22 cellular contexts compared by ENCODE assay signal in the genomic region with DNA sequence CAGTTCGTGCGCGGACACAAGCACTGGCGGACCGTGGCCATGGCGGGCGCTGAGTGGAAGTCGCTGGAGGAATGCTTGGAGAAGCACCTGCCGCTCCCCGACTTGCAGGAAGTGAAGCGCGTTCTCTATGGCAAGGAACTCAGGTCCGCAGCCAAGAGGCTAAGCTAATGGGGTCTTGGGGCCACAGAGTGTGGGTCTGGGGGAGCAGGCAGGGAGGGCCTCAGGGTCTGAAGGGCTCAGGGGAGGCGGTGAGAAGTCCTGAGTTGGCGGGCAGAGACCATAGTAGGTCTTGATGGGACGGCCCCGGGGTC. TPM values are rescaled to one million over a fixed set of nuclear protein-coding genes. Genes with fewer than 3 reads are reported as not detected.
"Had no signal": no experiment of that assay in that cellular context is flagged by ENCODE, and none has a peak within 500 bp of the region (broad histone marks: within the 10 kb centered on the region; RNA-seq: fewer than 3 reads in every experiment).

No MANE protein-coding gene starts in this region.

- H3K9me3 ChIP-seq: pancreas, prostate gland, thoracic aorta, transverse colon had no signal

- H3K4me1 Mint-ChIP-seq: immature natural killer cell; stimulated activated naive B cell treated with anti-CD40 and anti-IgM and Interleukin-4, amounts not matched to agents 10 μg/mL and 1 μg/mL and 100 μg/mL, for 72 hours had no signal

- H3K27me3 Mint-ChIP-seq: effector memory CD8-positive, alpha-beta T cell had no signal

- H3K27ac ChIP-seq: foreskin keratinocyte, neural progenitor cell, pancreas, prostate gland, thoracic aorta, transverse colon had no signal

- H3K9ac ChIP-seq: neural progenitor cell had no signal

- H3K27ac Mint-ChIP-seq: dendritic cell treated with granulocyte-macrophage colony-stimulating factor and Interleukin-4, amounts not matched to agents 40 ng/mL and 50 ng/mL, for 4 days; effector memory CD8-positive, alpha-beta T cell; immature natural killer cell; memory B cell; natural killer cell treated with Interleukin-12 subunit alpha and Interleukin-12 subunit beta and Interleukin-15 and Interleukin-18, amount 100 ng/mL, for 72 hours; neural progenitor cell; stimulated activated naive B cell treated with anti-CD40 and anti-IgM and Interleukin-4, amounts not matched to agents 10 μg/mL and 1 μg/mL and 100 μg/mL, for 72 hours; stimulated activated naive CD8-positive, alpha-beta T cell treated with anti-CD3 and anti-CD28 coated beads, Interleukin-15, amount 100 ng/mL, for 72 hours had no signal

- FAIRE-seq: colon, pancreas had no signal

- H3K36me3 ChIP-seq: neural progenitor cell, pancreas, prostate gland, thoracic aorta, transverse colon had no signal

- H3K9me3 Mint-ChIP-seq: dendritic cell treated with granulocyte-macrophage colony-stimulating factor and Interleukin-4, amounts not matched to agents 40 ng/mL and 50 ng/mL, for 4 days; effector memory CD8-positive, alpha-beta T cell; immature natural killer cell; memory B cell; natural killer cell treated with Interleukin-12 subunit alpha and Interleukin-12 subunit beta and Interleukin-15 and Interleukin-18, amount 100 ng/mL, for 72 hours; stimulated activated naive B cell treated with anti-CD40 and anti-IgM and Interleukin-4, amounts not matched to agents 10 μg/mL and 1 μg/mL and 100 μg/mL, for 72 hours; stimulated activated naive CD8-positive, alpha-beta T cell treated with anti-CD3 and anti-CD28 coated beads, Interleukin-15, amount 100 ng/mL, for 72 hours had no signal

- H3K4me3 Mint-ChIP-seq: dendritic cell treated with granulocyte-macrophage colony-stimulating factor and Interleukin-4, amounts not matched to agents 40 ng/mL and 50 ng/mL, for 4 days; effector memory CD8-positive, alpha-beta T cell; immature natural killer cell; memory B cell; natural killer cell treated with Interleukin-12 subunit alpha and Interleukin-12 subunit beta and Interleukin-15 and Interleukin-18, amount 100 ng/mL, for 72 hours; stimulated activated naive CD8-positive, alpha-beta T cell treated with anti-CD3 and anti-CD28 coated beads, Interleukin-15, amount 100 ng/mL, for 72 hours had no signal

- H3K4me1 ChIP-seq: foreskin keratinocyte, prostate gland had no signal

- H3K36me3 Mint-ChIP-seq: natural killer cell treated with Interleukin-12 subunit alpha and Interleukin-12 subunit beta and Interleukin-15 and Interleukin-18, amount 100 ng/mL, for 72 hours; neural progenitor cell had no signal

- DNase-seq: effector memory CD8-positive, alpha-beta T cell; foreskin keratinocyte; immature natural killer cell; left colon; midbrain; occipital lobe; stimulated activated CD4-positive, alpha-beta T cell treated with anti-CD3 and anti-CD28 coated beads, Interleukin-15, amount 100 ng/mL, for 24 hours; stimulated activated CD4-positive, alpha-beta T cell treated with anti-CD3 and anti-CD28 coated beads, Interleukin-1b, Interleukin-23, amount 100 ng/mL, for 48 hours; stimulated activated CD4-positive, alpha-beta T cell treated with anti-CD3 and anti-CD28 coated beads, Interleukin-4, amount 100 ng/mL, for 4 hours; stimulated activated naive B cell treated with anti-CD40 and anti-IgM and Interleukin-4, amounts not matched to agents 10 μg/mL and 1 μg/mL and 100 μg/mL, for 72 hours; stimulated activated naive CD8-positive, alpha-beta T cell treated with anti-CD3 and anti-CD28 coated beads, Interleukin-15, amount 100 ng/mL, for 72 hours; transverse colon had no signal

- ATAC-seq: effector memory CD8-positive, alpha-beta T cell; natural killer cell treated with Interleukin-12 subunit alpha and Interleukin-12 subunit beta and Interleukin-15 and Interleukin-18, amount 100 ng/mL, for 72 hours; stimulated activated naive B cell treated with anti-CD40 and anti-IgM and Interleukin-4, amounts not matched to agents 10 μg/mL and 1 μg/mL and 100 μg/mL, for 72 hours had no signal

RNA-seq across cellular contexts. Expression of a gene that starts 0.2 kb away (rescaled TPM):
- total RNA-seq: foreskin keratinocyte, kidney epithelial cell, occipital lobe, renal cortical epithelial cell had no signal
- polyA plus RNA-seq: foreskin keratinocyte, immature natural killer cell had no signal
